ENCODE assay signal across 1 cellular context in genomic region chr16:4801962-4802658, GRCh38.
TF ChIP-seq lines count a peak whose summit lies in the region.

Gene ROGDI (minus strand): TSS chr16:4802633. CDS start chr16:4802571, 62 bp downstream.

TF ChIP-seq in K562, 482 proteins besides CTCF, POLR2A, EP300 and RAD21 (continued from another document and continues in another):
- TF ChIP-seq NCOA6 (IDR thresholded peaks at IDR 0.05) (no peak), EHMT2 (IDR thresholded peaks at IDR 0.05) (no peak), PRPF4 (IDR thresholded peaks at IDR 0.05; ENCODE audit: insufficient read depth, low read depth, low read length, poor library complexity, severe bottlenecking) (no peak), AFF1 (IDR thresholded peaks at IDR 0.05; ENCODE audit: low read depth in 1 of 2, partially characterized antibody in 2 of 2) (no peak), SLC30A9 (CRISPR knock-in tag; IDR thresholded peaks at IDR 0.05) (no peak), MED1 (CRISPR knock-in tag; IDR thresholded peaks at IDR 0.05; ENCODE audit: borderline replicate concordance) (no peak), ZNF609 (CRISPR knock-in tag; IDR thresholded peaks at IDR 0.05; ENCODE audit: borderline replicate concordance) (no peak), ZNF589 (CRISPR knock-in tag; IDR thresholded peaks at IDR 0.05; ENCODE audit: low read depth) (no peak), ZBTB34 (CRISPR knock-in tag; IDR thresholded peaks at IDR 0.05) (no peak), ZNF165 (CRISPR knock-in tag; IDR thresholded peaks at IDR 0.05; ENCODE audit: borderline replicate concordance) (no peak), HDAC1 (IDR thresholded peaks at IDR 0.05) (peak in 1 of 2 experiments; percentile 25; a peak in 1 of 4 replicates), ZNF318 (IDR thresholded peaks at IDR 0.05; ENCODE audit: borderline replicate concordance in 1 of 2, low read depth in 1 of 2) (no peak), ZBTB17 (CRISPR knock-in tag; IDR thresholded peaks at IDR 0.05) (no peak), ZNF24 (IDR thresholded peaks at IDR 0.05) (no peak), ZBTB5 (IDR thresholded peaks at IDR 0.05) (no peak), GATAD2A (IDR thresholded peaks at IDR 0.05) (no peak), ZNF780A (CRISPR knock-in tag; IDR thresholded peaks at IDR 0.05) (no peak), DACH1 (IDR thresholded peaks at IDR 0.05; ENCODE audit: partially characterized antibody) (no peak), CBX1 (IDR thresholded peaks at IDR 0.05; ENCODE audit: low read depth) (no peak), CBX2 (IDR thresholded peaks at IDR 0.05; ENCODE audit: insufficient read depth, low read length, poor library complexity, severe bottlenecking) (no peak), ZBED1 (IDR thresholded peaks at IDR 0.05) (no peak), THAP7 (CRISPR knock-in tag; IDR thresholded peaks at IDR 0.05) (no peak), TFAP4 (CRISPR knock-in tag; IDR thresholded peaks at IDR 0.05; ENCODE audit: borderline replicate concordance) (no peak), MYNN (IDR thresholded peaks at IDR 0.05) (peak; percentile 19; the same call in 1 of the 2 replicates), MYNN (CRISPR knock-in tag; IDR thresholded peaks at IDR 0.05) (no peak), ATF1 (CRISPR knock-in tag; IDR thresholded peaks at IDR 0.05) (no peak), ATF1 (tag; IDR thresholded peaks at IDR 0.05) (no peak), STAT6 (CRISPR knock-in tag; IDR thresholded peaks at IDR 0.05) (no peak), MAX (CRISPR knock-in tag; IDR thresholded peaks at IDR 0.05) (no peak; the same call in 1 of the 2 replicates), SNAPC5 (CRISPR knock-in tag; IDR thresholded peaks at IDR 0.05) (no peak)
